8 cellular contexts compared by ENCODE assay signal in the genomic region with DNA sequence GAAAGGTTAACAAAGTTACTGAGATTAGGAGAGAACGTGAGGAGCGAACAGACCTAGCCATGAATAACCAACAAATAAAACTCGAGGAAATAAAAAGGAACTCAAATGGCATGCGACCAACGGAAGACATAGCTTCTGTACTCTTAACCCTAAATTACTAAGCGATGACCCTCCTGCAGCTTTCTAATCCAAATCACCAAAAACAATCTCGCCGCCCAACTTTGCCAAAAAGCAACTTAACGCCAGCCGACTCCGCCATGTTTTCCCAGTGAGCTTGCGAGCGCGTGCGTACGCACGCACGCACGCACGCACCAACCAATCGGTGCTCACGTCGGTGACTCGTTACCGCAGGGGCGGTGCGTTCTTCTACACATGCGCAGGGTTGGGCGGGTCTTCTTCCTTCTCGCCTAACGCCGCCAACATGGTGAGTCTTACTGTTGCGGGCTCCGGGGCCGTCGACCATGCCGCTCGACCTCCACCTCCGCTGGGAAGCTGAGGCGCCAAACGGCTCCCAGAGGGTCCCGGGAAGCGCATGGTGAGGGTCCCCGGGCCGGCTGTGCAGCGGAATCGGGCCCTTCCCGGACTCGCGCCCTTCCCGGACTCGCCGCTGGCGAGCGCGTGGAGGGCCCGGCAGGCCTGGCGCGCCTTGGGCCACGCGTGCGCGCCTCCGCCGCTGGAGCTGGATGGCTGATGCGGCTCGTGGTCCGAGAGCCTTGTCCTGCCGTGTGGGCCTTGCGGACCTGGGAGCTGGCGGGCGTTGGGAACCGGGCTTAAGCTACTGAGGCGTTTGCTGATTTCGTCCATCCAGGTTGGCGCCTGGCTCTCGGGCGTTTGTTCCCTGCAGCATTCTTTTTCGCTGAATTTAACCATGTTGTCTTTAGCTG.
DNase-seq lines count a peak whose midpoint lies in the region; TF ChIP-seq lines count a peak whose summit lies in the region.

A gene (plus strand): TSS at position 400 of the 884 bp plus-strand sequence. CDS start 133 bp downstream, at position 533.

- no peaks in the 10 kb centered on the region for H3K9me3 ChIP-seq in SK-N-MC (ENCODE audit: low read depth, low read length)

- H3K27ac ChIP-seq in SK-N-MC, result peak within 1 kb of the TSS; percentile 91

- H3K4me3 ChIP-seq in SK-N-MC, result peak within 1 kb of the TSS; percentile 88

- POLR2A ChIA-PET in HEK293T (lab: Yijun Ruan, JAX), result interaction anchor here (0.5 to 2.0 kb wide), 17 partner anchors 8 to 148 kb away, joined by 3 to 17 read pairs (median 4); a partner anchor contains a TSS

- H3K36me3 ChIP-seq in SK-N-MC (ENCODE audit: insufficient read depth, low read length), result peaks cover 42% of the 10 kb centered on the region

- CTCF ChIA-PET in HEK293T (lab: Yijun Ruan, JAX), result no interaction called here

- DNase-seq in GF-D8 (lab: John Stamatoyannopoulos, UW), result peak; percentile 84
- peak; percentile 90 for DNase-seq in HEK293T (ENCODE audit: extremely low spot score)
- DNase-seq in MV-4-11 (lab: John Stamatoyannopoulos, UW), result peak; percentile 94
- DNase-seq in SK-N-MC (ENCODE audit: low read depth, low spot score), result peak; percentile 45
- DNase-seq in activated naive CD4-positive, alpha-beta T cell treated with anti-CD3 and anti-CD28 coated beads, Interleukin-2, amount 50 U/mL, for 16 hours, result peak; percentile 96
- peak; percentile 94 for DNase-seq in germinal center (ENCODE audit: low spot score)
- peak; percentile 82 for DNase-seq in non-pigmented ciliary epithelial cell (ENCODE audit: low read depth)
- DNase-seq in superior temporal gyrus (ENCODE audit: extremely low spot score), result peak; percentile 98

- peak within 1 kb of the TSS; percentile 96 for H3K9ac ChIP-seq in SK-N-MC (ENCODE audit: insufficient read length)

TF ChIP-seq in HEK293T, 16 proteins besides CTCF, POLR2A, EP300 and RAD21:
- TF ChIP-seq SUZ12 (IDR thresholded peaks at IDR 0.05) (no peak), ELF4 (IDR thresholded peaks at IDR 0.05) (peak; percentile 40; the same call in 1 of the 2 replicates), ARNT (IDR thresholded peaks at IDR 0.05) (no peak), FOXM1 (IDR thresholded peaks at IDR 0.05; ENCODE audit: borderline replicate concordance) (no peak), FOXK2 (IDR thresholded peaks at IDR 0.05) (no peak), NFRKB (IDR thresholded peaks at IDR 0.05) (peak; percentile 77), L3MBTL2 (conservative IDR thresholded peaks at IDR 0.05) (peak; percentile 66), CTBP1 (IDR thresholded peaks at IDR 0.05; ENCODE audit: borderline replicate concordance) (no peak), TARDBP (IDR thresholded peaks at IDR 0.05) (no peak)
- TF ChIP-seq, protein P1, sequence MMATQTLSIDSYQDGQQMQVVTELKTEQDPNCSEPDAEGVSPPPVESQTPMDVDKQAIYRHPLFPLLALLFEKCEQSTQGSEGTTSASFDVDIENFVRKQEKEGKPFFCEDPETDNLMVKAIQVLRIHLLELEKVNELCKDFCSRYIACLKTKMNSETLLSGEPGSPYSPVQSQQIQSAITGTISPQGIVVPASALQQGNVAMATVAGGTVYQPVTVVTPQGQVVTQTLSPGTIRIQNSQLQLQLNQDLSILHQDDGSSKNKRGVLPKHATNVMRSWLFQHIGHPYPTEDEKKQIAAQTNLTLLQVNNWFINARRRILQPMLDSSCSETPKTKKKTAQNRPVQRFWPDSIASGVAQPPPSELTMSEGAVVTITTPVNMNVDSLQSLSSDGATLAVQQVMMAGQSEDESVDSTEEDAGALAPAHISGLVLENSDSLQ (IDR thresholded peaks at IDR 0.05), result no peak

Comparison
In these comparisons a context has a peak if more than half of its experiments do, and no peak if none do; other contexts are left out.
1. Peak in every context shown above with its lines: DNase-seq, H3K4me3 ChIP-seq and H3K27ac ChIP-seq.
2. DNase-seq: peak in every context shown above with its lines; median percentile 98 in superior temporal gyrus; 96 in activated naive CD4-positive, alpha-beta T cell treated with anti-CD3 and anti-CD28 coated beads, Interleukin-2, amount 50 U/mL, for 16 hours; 94 in MV-4-11; 94 in germinal center; 90 in HEK293T; 84 in GF-D8; 82 in non-pigmented ciliary epithelial cell; 45 in SK-N-MC.